Comparison of ENCODE assay signal across 1 cellular context in the genomic region with DNA sequence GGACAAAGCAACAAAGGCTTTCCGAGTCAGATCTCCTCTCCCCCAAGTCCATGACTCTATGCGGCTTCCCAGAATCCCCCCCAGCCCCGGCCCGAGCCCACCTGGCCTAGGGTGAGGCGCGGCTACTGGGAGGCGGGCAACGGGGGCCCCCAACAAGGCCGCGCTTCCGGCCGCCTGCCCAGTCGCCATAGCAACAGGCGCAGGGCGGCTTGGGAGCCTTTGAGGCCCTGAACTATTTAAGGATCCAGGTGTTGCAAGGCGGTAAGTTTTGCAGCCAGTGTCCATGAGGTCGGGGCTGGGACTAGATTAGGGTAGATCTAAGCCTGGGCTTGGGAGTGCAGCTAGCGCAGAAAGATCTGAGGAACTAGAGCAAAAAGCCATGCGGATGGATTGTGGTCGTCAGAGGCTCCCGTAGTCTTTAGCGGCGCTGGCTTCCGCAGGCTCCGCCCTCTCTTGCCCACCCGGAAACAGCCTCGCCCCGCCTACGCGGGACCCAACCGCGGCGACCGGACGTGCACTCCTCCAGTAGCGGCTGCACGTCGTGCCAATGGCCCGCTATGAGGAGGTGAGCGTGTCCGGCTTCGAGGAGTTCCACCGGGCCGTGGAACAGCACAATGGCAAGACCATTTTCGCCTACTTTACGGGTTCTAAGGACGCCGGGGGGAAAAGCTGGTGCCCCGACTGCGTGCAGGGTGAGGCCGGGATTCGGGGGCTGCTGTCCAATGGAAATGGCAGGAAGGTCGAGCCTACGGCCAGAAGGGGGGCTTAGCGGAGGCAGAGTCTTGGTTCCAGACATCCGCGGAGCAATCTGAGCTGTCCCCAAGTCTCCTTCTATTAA.
TF ChIP-seq lines count a peak whose summit lies in the region.

Gene KIAA0753, minus strand, starts transcription at position 176 of the 838 bp plus-strand sequence. CDS start 5,608 bp downstream, outside the sequence.
Gene TXNDC17, plus strand, starts transcription at position 525 of the 838 bp plus-strand sequence. Its CDS starts 23 bp downstream, at position 548.

TF ChIP-seq in HepG2, 621 proteins besides CTCF, POLR2A, EP300 and RAD21 (continued from another document and continues in another):
- TF ChIP-seq ZNF572 (CRISPR knock-in tag; IDR thresholded peaks at IDR 0.05) = 0 out of 2 replicates have a peak, but pooled peaks have one; percentile 48
- no peak; the same call in 1 of the 2 replicates for TF ChIP-seq HOXA3 (CRISPR knock-in tag; IDR thresholded peaks at IDR 0.05)
- no peak for TF ChIP-seq ZNF513 (CRISPR knock-in tag; conservative IDR thresholded peaks at IDR 0.05)
- TF ChIP-seq ZNF326 (CRISPR knock-in tag; IDR thresholded peaks at IDR 0.05; ENCODE audit: borderline replicate concordance) = no peak
- 0 out of 2 replicates have a peak, but pooled peaks have one; percentile 44 for TF ChIP-seq ZNF451 (CRISPR knock-in tag; IDR thresholded peaks at IDR 0.05)
- TF ChIP-seq, protein P1, sequence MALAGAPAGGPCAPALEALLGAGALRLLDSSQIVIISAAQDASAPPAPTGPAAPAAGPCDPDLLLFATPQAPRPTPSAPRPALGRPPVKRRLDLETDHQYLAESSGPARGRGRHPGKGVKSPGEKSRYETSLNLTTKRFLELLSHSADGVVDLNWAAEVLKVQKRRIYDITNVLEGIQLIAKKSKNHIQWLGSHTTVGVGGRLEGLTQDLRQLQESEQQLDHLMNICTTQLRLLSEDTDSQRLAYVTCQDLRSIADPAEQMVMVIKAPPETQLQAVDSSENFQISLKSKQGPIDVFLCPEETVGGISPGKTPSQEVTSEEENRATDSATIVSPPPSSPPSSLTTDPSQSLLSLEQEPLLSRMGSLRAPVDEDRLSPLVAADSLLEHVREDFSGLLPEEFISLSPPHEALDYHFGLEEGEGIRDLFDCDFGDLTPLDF (CRISPR knock-in tag; IDR thresholded peaks at IDR 0.05) = peak; percentile 64
- TF ChIP-seq, protein P2, sequence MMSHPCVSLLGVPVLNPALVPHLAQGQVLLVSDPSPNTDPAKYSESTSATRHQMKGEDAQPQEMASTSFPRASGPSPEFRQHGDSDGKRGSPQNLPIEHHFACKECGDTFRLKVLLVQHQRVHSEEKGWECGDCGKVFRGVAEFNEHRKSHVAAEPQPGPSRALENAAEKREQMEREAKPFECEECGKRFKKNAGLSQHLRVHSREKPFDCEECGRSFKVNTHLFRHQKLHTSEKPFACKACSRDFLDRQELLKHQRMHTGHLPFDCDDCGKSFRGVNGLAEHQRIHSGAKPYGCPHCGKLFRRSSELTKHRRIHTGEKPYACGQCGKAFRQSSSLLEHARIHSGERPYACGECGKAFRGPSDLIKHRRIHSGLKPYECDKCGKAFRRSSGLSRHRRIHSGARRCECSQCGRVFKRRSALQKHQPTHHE (CRISPR knock-in tag; IDR thresholded peaks at IDR 0.05; ENCODE audit: borderline replicate concordance) = no peak; the same call in 1 of the 2 replicates
- TF ChIP-seq ZNF567 (CRISPR knock-in tag; IDR thresholded peaks at IDR 0.05; ENCODE audit: borderline replicate concordance) = 0 out of 2 replicates have a peak, but pooled peaks have one; percentile 92
- TF ChIP-seq ZMAT3 (CRISPR knock-in tag; conservative IDR thresholded peaks at IDR 0.05) = peak; percentile 22; the same call in 1 of the 2 replicates
- no peak for TF ChIP-seq KDM1A (CRISPR knock-in tag; IDR thresholded peaks at IDR 0.05)
- TF ChIP-seq YEATS2 (CRISPR knock-in tag; IDR thresholded peaks at IDR 0.05; ENCODE audit: borderline replicate concordance) = peak; percentile 90; the same call in 1 of the 2 replicates
- TF ChIP-seq ZNF333 (CRISPR knock-in tag; IDR thresholded peaks at IDR 0.05; ENCODE audit: borderline replicate concordance) = no peak
- TF ChIP-seq, protein P3, sequence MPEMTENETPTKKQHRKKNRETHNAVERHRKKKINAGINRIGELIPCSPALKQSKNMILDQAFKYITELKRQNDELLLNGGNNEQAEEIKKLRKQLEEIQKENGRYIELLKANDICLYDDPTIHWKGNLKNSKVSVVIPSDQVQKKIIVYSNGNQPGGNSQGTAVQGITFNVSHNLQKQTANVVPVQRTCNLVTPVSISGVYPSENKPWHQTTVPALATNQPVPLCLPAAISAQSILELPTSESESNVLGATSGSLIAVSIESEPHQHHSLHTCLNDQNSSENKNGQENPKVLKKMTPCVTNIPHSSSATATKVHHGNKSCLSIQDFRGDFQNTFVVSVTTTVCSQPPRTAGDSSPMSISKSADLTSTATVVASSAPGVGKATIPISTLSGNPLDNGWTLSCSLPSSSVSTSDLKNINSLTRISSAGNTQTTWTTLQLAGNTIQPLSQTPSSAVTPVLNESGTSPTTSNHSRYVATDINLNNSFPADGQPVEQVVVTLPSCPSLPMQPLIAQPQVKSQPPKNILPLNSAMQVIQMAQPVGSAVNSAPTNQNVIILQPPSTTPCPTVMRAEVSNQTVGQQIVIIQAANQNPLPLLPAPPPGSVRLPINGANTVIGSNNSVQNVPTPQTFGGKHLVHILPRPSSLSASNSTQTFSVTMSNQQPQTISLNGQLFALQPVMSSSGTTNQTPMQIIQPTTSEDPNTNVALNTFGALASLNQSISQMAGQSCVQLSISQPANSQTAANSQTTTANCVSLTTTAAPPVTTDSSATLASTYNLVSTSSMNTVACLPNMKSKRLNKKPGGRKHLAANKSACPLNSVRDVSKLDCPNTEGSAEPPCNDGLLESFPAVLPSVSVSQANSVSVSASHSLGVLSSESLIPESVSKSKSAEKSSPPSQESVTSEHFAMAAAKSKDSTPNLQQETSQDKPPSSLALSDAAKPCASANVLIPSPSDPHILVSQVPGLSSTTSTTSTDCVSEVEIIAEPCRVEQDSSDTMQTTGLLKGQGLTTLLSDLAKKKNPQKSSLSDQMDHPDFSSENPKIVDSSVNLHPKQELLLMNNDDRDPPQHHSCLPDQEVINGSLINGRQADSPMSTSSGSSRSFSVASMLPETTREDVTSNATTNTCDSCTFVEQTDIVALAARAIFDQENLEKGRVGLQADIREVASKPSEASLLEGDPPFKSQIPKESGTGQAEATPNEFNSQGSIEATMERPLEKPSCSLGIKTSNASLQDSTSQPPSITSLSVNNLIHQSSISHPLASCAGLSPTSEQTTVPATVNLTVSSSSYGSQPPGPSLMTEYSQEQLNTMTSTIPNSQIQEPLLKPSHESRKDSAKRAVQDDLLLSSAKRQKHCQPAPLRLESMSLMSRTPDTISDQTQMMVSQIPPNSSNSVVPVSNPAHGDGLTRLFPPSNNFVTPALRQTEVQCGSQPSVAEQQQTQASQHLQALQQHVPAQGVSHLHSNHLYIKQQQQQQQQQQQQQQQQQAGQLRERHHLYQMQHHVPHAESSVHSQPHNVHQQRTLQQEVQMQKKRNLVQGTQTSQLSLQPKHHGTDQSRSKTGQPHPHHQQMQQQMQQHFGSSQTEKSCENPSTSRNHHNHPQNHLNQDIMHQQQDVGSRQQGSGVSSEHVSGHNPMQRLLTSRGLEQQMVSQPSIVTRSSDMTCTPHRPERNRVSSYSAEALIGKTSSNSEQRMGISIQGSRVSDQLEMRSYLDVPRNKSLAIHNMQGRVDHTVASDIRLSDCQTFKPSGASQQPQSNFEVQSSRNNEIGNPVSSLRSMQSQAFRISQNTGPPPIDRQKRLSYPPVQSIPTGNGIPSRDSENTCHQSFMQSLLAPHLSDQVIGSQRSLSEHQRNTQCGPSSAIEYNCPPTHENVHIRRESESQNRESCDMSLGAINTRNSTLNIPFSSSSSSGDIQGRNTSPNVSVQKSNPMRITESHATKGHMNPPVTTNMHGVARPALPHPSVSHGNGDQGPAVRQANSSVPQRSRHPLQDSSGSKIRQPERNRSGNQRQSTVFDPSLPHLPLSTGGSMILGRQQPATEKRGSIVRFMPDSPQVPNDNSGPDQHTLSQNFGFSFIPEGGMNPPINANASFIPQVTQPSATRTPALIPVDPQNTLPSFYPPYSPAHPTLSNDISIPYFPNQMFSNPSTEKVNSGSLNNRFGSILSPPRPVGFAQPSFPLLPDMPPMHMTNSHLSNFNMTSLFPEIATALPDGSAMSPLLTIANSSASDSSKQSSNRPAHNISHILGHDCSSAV (CRISPR knock-in tag; IDR thresholded peaks at IDR 0.05; ENCODE audit: borderline replicate concordance) = peak; percentile 82; the same call in 1 of the 2 replicates
- peak; percentile 68 for TF ChIP-seq SALL1 (CRISPR knock-in tag; IDR thresholded peaks at IDR 0.05)
- no peak for TF ChIP-seq ZNF713 (CRISPR knock-in tag; IDR thresholded peaks at IDR 0.05)
- TF ChIP-seq ZBTB7B (CRISPR knock-in tag; IDR thresholded peaks at IDR 0.05) = peak; percentile 57; the same call in 1 of the 2 replicates
- peak; percentile 40 for TF ChIP-seq ZNF770 (CRISPR knock-in tag; IDR thresholded peaks at IDR 0.05)
- TF ChIP-seq, protein P4, sequence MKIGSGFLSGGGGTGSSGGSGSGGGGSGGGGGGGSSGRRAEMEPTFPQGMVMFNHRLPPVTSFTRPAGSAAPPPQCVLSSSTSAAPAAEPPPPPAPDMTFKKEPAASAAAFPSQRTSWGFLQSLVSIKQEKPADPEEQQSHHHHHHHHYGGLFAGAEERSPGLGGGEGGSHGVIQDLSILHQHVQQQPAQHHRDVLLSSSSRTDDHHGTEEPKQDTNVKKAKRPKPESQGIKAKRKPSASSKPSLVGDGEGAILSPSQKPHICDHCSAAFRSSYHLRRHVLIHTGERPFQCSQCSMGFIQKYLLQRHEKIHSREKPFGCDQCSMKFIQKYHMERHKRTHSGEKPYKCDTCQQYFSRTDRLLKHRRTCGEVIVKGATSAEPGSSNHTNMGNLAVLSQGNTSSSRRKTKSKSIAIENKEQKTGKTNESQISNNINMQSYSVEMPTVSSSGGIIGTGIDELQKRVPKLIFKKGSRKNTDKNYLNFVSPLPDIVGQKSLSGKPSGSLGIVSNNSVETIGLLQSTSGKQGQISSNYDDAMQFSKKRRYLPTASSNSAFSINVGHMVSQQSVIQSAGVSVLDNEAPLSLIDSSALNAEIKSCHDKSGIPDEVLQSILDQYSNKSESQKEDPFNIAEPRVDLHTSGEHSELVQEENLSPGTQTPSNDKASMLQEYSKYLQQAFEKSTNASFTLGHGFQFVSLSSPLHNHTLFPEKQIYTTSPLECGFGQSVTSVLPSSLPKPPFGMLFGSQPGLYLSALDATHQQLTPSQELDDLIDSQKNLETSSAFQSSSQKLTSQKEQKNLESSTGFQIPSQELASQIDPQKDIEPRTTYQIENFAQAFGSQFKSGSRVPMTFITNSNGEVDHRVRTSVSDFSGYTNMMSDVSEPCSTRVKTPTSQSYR (CRISPR knock-in tag; IDR thresholded peaks at IDR 0.05; ENCODE audit: borderline replicate concordance) = no peak
- TF ChIP-seq NCOR1 (IDR thresholded peaks at IDR 0.05; ENCODE audit: borderline replicate concordance, low read length) = no peak
- 0 out of 2 replicates have a peak, but pooled peaks have one; percentile 33 for TF ChIP-seq ZNF441 (CRISPR knock-in tag; IDR thresholded peaks at IDR 0.05; ENCODE audit: borderline replicate concordance)
- TF ChIP-seq MYPOP (CRISPR knock-in tag; IDR thresholded peaks at IDR 0.05) = 0 out of 2 replicates have a peak, but pooled peaks have one; percentile 20
- TF ChIP-seq SP2 (CRISPR knock-in tag; IDR thresholded peaks at IDR 0.05) = peak; percentile 65
- TF ChIP-seq CHD4 (IDR thresholded peaks at IDR 0.05; ENCODE audit: borderline replicate concordance, low read length) = no peak
- TF ChIP-seq TBX3 (IDR thresholded peaks at IDR 0.05; ENCODE audit: borderline replicate concordance) = no peak
- peak; percentile 33; the same call in 1 of the 2 replicates for TF ChIP-seq NFYB (CRISPR knock-in tag; IDR thresholded peaks at IDR 0.05)
- no peak for TF ChIP-seq SP5 (CRISPR knock-in tag; IDR thresholded peaks at IDR 0.05; ENCODE audit: borderline replicate concordance, low read depth)
- TF ChIP-seq, protein P5, sequence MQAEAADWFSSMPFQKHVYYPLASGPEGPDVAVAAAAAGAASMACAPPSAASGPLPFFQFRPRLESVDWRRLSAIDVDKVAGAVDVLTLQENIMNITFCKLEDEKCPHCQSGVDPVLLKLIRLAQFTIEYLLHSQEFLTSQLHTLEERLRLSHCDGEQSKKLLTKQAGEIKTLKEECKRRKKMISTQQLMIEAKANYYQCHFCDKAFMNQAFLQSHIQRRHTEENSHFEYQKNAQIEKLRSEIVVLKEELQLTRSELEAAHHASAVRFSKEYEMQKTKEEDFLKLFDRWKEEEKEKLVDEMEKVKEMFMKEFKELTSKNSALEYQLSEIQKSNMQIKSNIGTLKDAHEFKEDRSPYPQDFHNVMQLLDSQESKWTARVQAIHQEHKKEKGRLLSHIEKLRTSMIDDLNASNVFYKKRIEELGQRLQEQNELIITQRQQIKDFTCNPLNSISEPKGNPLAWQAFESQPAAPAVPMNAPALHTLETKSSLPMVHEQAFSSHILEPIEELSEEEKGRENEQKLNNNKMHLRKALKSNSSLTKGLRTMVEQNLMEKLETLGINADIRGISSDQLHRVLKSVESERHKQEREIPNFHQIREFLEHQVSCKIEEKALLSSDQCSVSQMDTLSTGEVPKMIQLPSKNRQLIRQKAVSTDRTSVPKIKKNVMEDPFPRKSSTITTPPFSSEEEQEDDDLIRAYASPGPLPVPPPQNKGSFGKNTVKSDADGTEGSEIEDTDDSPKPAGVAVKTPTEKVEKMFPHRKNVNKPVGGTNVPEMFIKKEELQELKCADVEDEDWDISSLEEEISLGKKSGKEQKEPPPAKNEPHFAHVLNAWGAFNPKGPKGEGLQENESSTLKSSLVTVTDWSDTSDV (CRISPR knock-in tag; IDR thresholded peaks at IDR 0.05) = 0 out of 2 replicates have a peak, but pooled peaks have one; percentile 66
- TF ChIP-seq NR2F2 (IDR thresholded peaks at IDR 0.05; ENCODE audit: borderline replicate concordance, low read depth) = peak; percentile 22; the same call in 1 of the 2 replicates
